21 cellular contexts compared by ENCODE assay signal in genomic region chr20:21862224-21862927, GRCh38.
DNase-seq lines count a peak whose midpoint lies in the region; ATAC-seq lines count a peak whose summit lies in the region.
"Had no signal": no experiment of that assay in that cellular context is flagged by ENCODE, and none has a peak within 500 bp of the region (broad histone marks: within the 10 kb centered on the region; RNA-seq: fewer than 3 reads in every experiment).

No MANE protein-coding gene starts in this region.

- H3K27me3 ChIP-seq in H7 (ENCODE audit: control insufficient read depth, insufficient read depth, low read length) (peaks cover under 1% of the 10 kb centered on the region), adipocyte (replicated peaks; ENCODE audit: control insufficient read depth, insufficient read depth, low read length) (no peaks in the 10 kb centered on the region), iPS DF 6.9 (ENCODE audit: control insufficient read depth, insufficient read depth, low read length) (no peaks in the 10 kb centered on the region; the same call in 1 of the 2 replicates), subcutaneous abdominal adipose tissue (ENCODE audit: control insufficient read depth in 5 of 5, insufficient read depth in 4 of 5, low read length in 5 of 5) (no peaks in the 10 kb centered on the region)

- H3K4me3 Mint-ChIP-seq in T-cell: no peak overlapping the region
- H3K4me3 Mint-ChIP-seq: B cell, CD14-positive monocyte had no signal

- peak; percentile 43 for DNase-seq in H7
- DNase-seq in adipocyte (ENCODE audit: low read depth): no peak
- DNase-seq in iPS DF 6.9 (ENCODE audit: low read depth, low spot score): peak; percentile 7
- no peak for DNase-seq in G401 (ENCODE audit: low spot score)
- no peak for DNase-seq in T-cell
- no peak for DNase-seq in CD1c-positive myeloid dendritic cell (ENCODE audit: extremely low spot score)
- DNase-seq: DMS53, EL, KG1, NCI-H1105, NCI-H2029 treated with DMSO at 0.1 percent for 48 hours, NCI-H2171, NCI-H524 treated with DMSO at 0.1 percent for 48 hours, PC-3, RPMI8226, SHP77 had no signal

- H3K9ac ChIP-seq in adipocyte (ENCODE audit: low read length) (no peak overlapping the region), subcutaneous abdominal adipose tissue (ENCODE audit: low read length in 5 of 5) (no peak overlapping the region)

- no peak overlapping the region for H3K27ac ChIP-seq in iPS DF 6.9 (ENCODE audit: low read length)
- H3K27ac ChIP-seq in subcutaneous abdominal adipose tissue (ENCODE audit: low read depth, low read length): no peak overlapping the region
- H3K27ac ChIP-seq: A549 had no signal

- no peak overlapping the region for H3K27ac Mint-ChIP-seq in T-cell
- H3K27ac Mint-ChIP-seq: B cell, CD14-positive monocyte had no signal

- H3K9me3 Mint-ChIP-seq in T-cell: peaks cover 11 to 21% (median 18%) of the 10 kb centered on the region in 3 donors

- no peak overlapping the region for H3K4me3 ChIP-seq in H7 (ENCODE audit: insufficient read depth, low read depth, low read length)
- peak overlapping the region; percentile 18 for H3K4me3 ChIP-seq in adipocyte (ENCODE audit: low read length)
- H3K4me3 ChIP-seq in iPS DF 6.9 (ENCODE audit: low read length): no peak overlapping the region
- H3K4me3 ChIP-seq in subcutaneous abdominal adipose tissue (ENCODE audit: low read depth in 1 of 5, low read length in 5 of 5): peak overlapping the region in 4 of 5 donors; percentile 10 to 32 (median 18)
- H3K4me3 ChIP-seq: A549 had no signal

- H3K27me3 Mint-ChIP-seq in T-cell: no peaks in the 10 kb centered on the region
- H3K27me3 Mint-ChIP-seq: B cell had no signal

- CTCF ChIA-PET in T-cell (lab: Charles Lee): no interaction called here

- peaks cover 18% of the 10 kb centered on the region for H3K4me1 ChIP-seq in adipocyte (ENCODE audit: control insufficient read depth, insufficient read depth, low read length)
- H3K4me1 ChIP-seq in iPS DF 6.9 (ENCODE audit: control insufficient read depth, insufficient read depth, low read length): peaks cover 2% of the 10 kb centered on the region
- H3K4me1 ChIP-seq in subcutaneous abdominal adipose tissue (ENCODE audit: control insufficient read depth in 5 of 5, insufficient read depth in 5 of 5, low read length in 5 of 5): peaks cover 7 to 16% (median 13%) of the 10 kb centered on the region in 5 donors
- H3K4me1 ChIP-seq: A549 had no signal

- no CpG with 5 or more reads among the region's 10 CpGs for WGBS in iPS DF 6.9 (ENCODE audit: insufficient coverage, insufficient read length)

- no peak for ATAC-seq in T-cell (replicated peaks in 1 of 4)
- ATAC-seq: A549, HCT116, PC-3 had no signal

- POLR2A ChIA-PET in T-cell (lab: Charles Lee): no interaction called here

- H3K36me3 ChIP-seq in H7 (replicated peaks; ENCODE audit: control insufficient read depth, insufficient read depth, low read length): no peaks in the 10 kb centered on the region
- H3K36me3 ChIP-seq in adipocyte (ENCODE audit: control insufficient read depth, insufficient read depth, low read length, severe bottlenecking): no peaks in the 10 kb centered on the region
- no peaks in the 10 kb centered on the region for H3K36me3 ChIP-seq in iPS DF 6.9 (ENCODE audit: control insufficient read depth, insufficient read depth, low read length)
- H3K36me3 ChIP-seq in subcutaneous abdominal adipose tissue (ENCODE audit: control insufficient read depth in 5 of 5, insufficient read depth in 5 of 5, low read length in 5 of 5): no peaks in the 10 kb centered on the region

- in situ Hi-C loops in G401 (cut with HindIII; ENCODE audit: low sequenced_read_pairs): no loop called here

- no peaks in the 10 kb centered on the region for H3K36me3 Mint-ChIP-seq in T-cell
- H3K36me3 Mint-ChIP-seq: CD14-positive monocyte had no signal

- no peaks in the 10 kb centered on the region for H3K4me1 Mint-ChIP-seq in T-cell
- H3K4me1 Mint-ChIP-seq: B cell, CD14-positive monocyte had no signal

- H3K9me3 ChIP-seq in adipocyte (ENCODE audit: control insufficient read depth, low read length): no peaks in the 10 kb centered on the region
- H3K9me3 ChIP-seq in iPS DF 6.9 (ENCODE audit: control insufficient read depth, insufficient read depth, low read length): no peaks in the 10 kb centered on the region
- peaks cover 0 to 6% (median 0%) of the 10 kb centered on the region in 5 donors for H3K9me3 ChIP-seq in subcutaneous abdominal adipose tissue (ENCODE audit: control insufficient read depth in 5 of 5, low read length in 5 of 5)
- H3K9me3 ChIP-seq: A549 had no signal

Comparison
In these comparisons a context has a peak if more than half of its experiments do, and no peak if none do; other contexts are left out.
1. DNase-seq: peak in H7 (single experiment) and iPS DF 6.9 (single experiment); none in adipocyte (single experiment), G401 (single experiment), T-cell (0 of 34) and CD1c-positive myeloid dendritic cell (single experiment).
2. H3K4me3 ChIP-seq: peak in adipocyte (single experiment) and subcutaneous abdominal adipose tissue (4 of 5); none in H7 (single experiment) and iPS DF 6.9 (single experiment).